8 cellular contexts compared by ENCODE assay signal in genomic region chr6:17393335-17394191, GRCh38. TPM values are rescaled to one million over a fixed set of nuclear protein-coding genes. Genes with fewer than 3 reads are reported as not detected.
DNase-seq lines count a peak whose midpoint lies in the region; ATAC-seq and TF ChIP-seq lines count a peak whose summit lies in the region.

CAP2 (plus strand) TSS chr6:17393595; CDS start chr6:17421556, 27,961 bp downstream.

- in situ Hi-C loops in T47D (cut with HindIII; ENCODE audit: low pct_unique_long_range_greater_than_20kb, low sequenced_read_pairs): no loop called here

- no peaks in the 10 kb centered on the region for H3K36me3 Mint-ChIP-seq in activated CD4-positive, alpha-beta T cell treated with anti-CD3 and anti-CD28 coated beads, Interleukin-2, amount 10 ng/mL, durations not matched to agents 7 days and 5 days (ENCODE audit: low read depth)

- H3K36me3 ChIP-seq in iPS DF 6.9 (ENCODE audit: control insufficient read depth, insufficient read depth, low read length): no peaks in the 10 kb centered on the region
- peaks cover 0 to 7% of the 10 kb centered on the region in 2 donors for H3K36me3 ChIP-seq in psoas muscle (ENCODE audit: insufficient read depth in 1 of 2, low read depth in 1 of 2)

- H3K4me1 ChIP-seq in iPS DF 6.9 (ENCODE audit: control insufficient read depth, insufficient read depth, low read length): no peaks in the 10 kb centered on the region
- peaks cover 25% of the 10 kb centered on the region for H3K4me1 ChIP-seq in psoas muscle

- no peak within 1 kb of the TSS for H3K27ac ChIP-seq in iPS DF 6.9 (ENCODE audit: low read length)
- H3K27ac ChIP-seq in psoas muscle: peak within 1 kb of the TSS; percentile 97

- peaks cover 2% of the 10 kb centered on the region; the same call in 1 of the 2 replicates for H3K27me3 ChIP-seq in iPS DF 6.9 (ENCODE audit: control insufficient read depth, insufficient read depth, low read length)
- no peaks in the 10 kb centered on the region for H3K27me3 ChIP-seq in psoas muscle (ENCODE audit: insufficient read depth in 3 of 3, low read length in 2 of 3)

- H3K9me3 ChIP-seq in iPS DF 6.9 (ENCODE audit: control insufficient read depth, insufficient read depth, low read length) (no peaks in the 10 kb centered on the region), psoas muscle (no peaks in the 10 kb centered on the region)

- no peak for DNase-seq in activated CD4-positive, alpha-beta T cell treated with anti-CD3 and anti-CD28 coated beads, Interleukin-2, amount 10 ng/mL, durations not matched to agents 7 days and 5 days
- no peak for DNase-seq in activated CD4-positive, alpha-beta T cell treated with anti-CD3 and anti-CD28 coated beads for 1 hour
- DNase-seq in NCI-H526 (lab: John Stamatoyannopoulos, UW): peak; percentile 69 to 89
- DNase-seq in T47D (ENCODE audit: low read depth in 1 of 2, low spot score in 1 of 2): peak; percentile 47 to 97
- peak; percentile 50 for DNase-seq in iPS DF 6.9 (ENCODE audit: low read depth, low spot score)
- DNase-seq in psoas muscle: peak; percentile 74 to 91

- H3K4me3 ChIP-seq in iPS DF 6.9 (ENCODE audit: low read length) (peak within 1 kb of the TSS; percentile 66), psoas muscle (peak within 1 kb of the TSS; percentile 78)

- POLR2A ChIA-PET in activated CD4-positive, alpha-beta T cell treated with anti-CD3 and anti-CD28 coated beads, Interleukin-2, amount 10 ng/mL, durations not matched to agents 7 days and 5 days (lab: Charles Lee): no interaction called here

- peak within 1 kb of the TSS; percentile 39 for H3K4me3 Mint-ChIP-seq in activated CD4-positive, alpha-beta T cell treated with anti-CD3 and anti-CD28 coated beads, Interleukin-2, amount 10 ng/mL, durations not matched to agents 7 days and 5 days

- intact Hi-C loops in psoas muscle (cut with DNase I): loop anchor here (2.0 to 10.0 kb wide), 4 partner anchors 34 to 1886 kb away; partner anchors contain the start of gene RBM24 (in 2 of the 2)

- peaks cover 4% of the 10 kb centered on the region for H3K4me1 Mint-ChIP-seq in activated CD4-positive, alpha-beta T cell treated with anti-CD3 and anti-CD28 coated beads, Interleukin-2, amount 10 ng/mL, durations not matched to agents 7 days and 5 days

- CTCF ChIA-PET in activated CD4-positive, alpha-beta T cell treated with anti-CD3 and anti-CD28 coated beads, Interleukin-2, amount 10 ng/mL, durations not matched to agents 7 days and 5 days (lab: Charles Lee): interaction anchor here (0.6 kb wide), 2 partner anchors 124 to 378 kb away, joined by 3 read pairs; no protein-coding TSS in a partner anchor

- ATAC-seq in psoas muscle (peak; percentile 88 to 93 (median 90)), HG02973 (IDR thresholded peaks at IDR 0.05; ENCODE audit: unreplicated experiment) (no peak), GM21825 (IDR thresholded peaks at IDR 0.05; ENCODE audit: unreplicated experiment) (no peak)

- peaks cover 54% of the 10 kb centered on the region for H3K27me3 Mint-ChIP-seq in activated CD4-positive, alpha-beta T cell treated with anti-CD3 and anti-CD28 coated beads, Interleukin-2, amount 10 ng/mL, durations not matched to agents 7 days and 5 days

- TF ChIP-seq CTCF in psoas muscle (IDR thresholded peaks at IDR 0.05): no peak

- H3K27ac Mint-ChIP-seq in activated CD4-positive, alpha-beta T cell treated with anti-CD3 and anti-CD28 coated beads, Interleukin-2, amount 10 ng/mL, durations not matched to agents 7 days and 5 days: no peak within 1 kb of the TSS

- no CpG with 5 or more reads among the region's 81 CpGs for WGBS in iPS DF 6.9 (ENCODE audit: insufficient coverage, insufficient read length)
- 1% methylated on average over 40 to 78 of the region's 81 CpGs for WGBS in psoas muscle, 3 donors

- H3K9me3 Mint-ChIP-seq in activated CD4-positive, alpha-beta T cell treated with anti-CD3 and anti-CD28 coated beads, Interleukin-2, amount 10 ng/mL, durations not matched to agents 7 days and 5 days: no peaks in the 10 kb centered on the region

RNA-seq across cellular contexts. Expression of gene CAP2, which starts in this region (rescaled TPM):
- total RNA-seq in activated CD4-positive, alpha-beta T cell treated with anti-CD3 and anti-CD28 coated beads, Interleukin-2, amount 10 ng/mL, durations not matched to agents 7 days and 5 days: not detected
- total RNA-seq in psoas muscle: 100 to 1,000 TPM; 344 to 452 (median 385) TPM
- 100 to 1,000 TPM; 176 to 211 (median 202) TPM for polyA plus RNA-seq in psoas muscle

Comparison
In these comparisons a context has a peak if more than half of its experiments do, and no peak if none do; other contexts are left out.
1. RNA of gene CAP2 (total RNA-seq): 344 to 452 TPM in psoas muscle; not detected in activated CD4-positive, alpha-beta T cell treated with anti-CD3 and anti-CD28 coated beads, Interleukin-2, amount 10 ng/mL, durations not matched to agents 7 days and 5 days; every median in the first group is over 100 times any median in the second.
2. DNase-seq: peak in NCI-H526 (2 of 2), T47D (2 of 2), iPS DF 6.9 (single experiment) and psoas muscle (2 of 2); none in activated CD4-positive, alpha-beta T cell treated with anti-CD3 and anti-CD28 coated beads, Interleukin-2, amount 10 ng/mL, durations not matched to agents 7 days and 5 days (single experiment) and activated CD4-positive, alpha-beta T cell treated with anti-CD3 and anti-CD28 coated beads for 1 hour (single experiment).
3. ATAC-seq: peak in psoas muscle (4 of 4); none in HG02973 (single experiment) and GM21825 (single experiment).